Comparison of ENCODE assay signal across 22 cellular contexts in the genomic region with DNA sequence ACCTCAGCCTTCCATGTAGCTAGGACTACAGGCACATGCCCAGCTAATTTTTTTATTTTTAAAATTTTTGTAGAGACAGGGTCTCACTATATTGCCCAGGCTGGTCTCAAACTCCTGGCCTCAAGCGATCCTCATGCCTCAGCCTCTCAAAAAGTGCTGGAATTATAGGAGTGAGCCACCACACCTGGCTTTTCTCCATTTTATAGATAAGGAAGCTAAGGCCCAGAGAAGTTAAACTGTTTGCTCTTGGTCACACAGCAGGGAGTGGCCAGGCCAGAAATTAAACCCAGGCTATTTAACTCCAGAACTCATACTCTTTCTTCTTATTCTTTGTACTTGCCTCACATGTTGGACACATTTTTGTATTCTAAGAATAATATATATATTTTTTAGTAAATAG. TPM values are rescaled to one million over a fixed set of nuclear protein-coding genes. Genes with fewer than 3 reads are reported as not detected.
A peak's percentile ranks its signal among the peaks of the same experiment; 100 is the strongest.
DNase-seq lines count a peak whose midpoint lies in the region; ATAC-seq, FAIRE-seq and TF ChIP-seq lines count a peak whose summit lies in the region.
"Had no signal": no experiment of that assay in that cellular context is flagged by ENCODE, and none has a peak within 500 bp of the region (broad histone marks: within the 10 kb centered on the region; RNA-seq: fewer than 3 reads in every experiment).

No MANE protein-coding gene starts in this region.

- peaks cover 30% of the 10 kb centered on the region for H3K36me3 Mint-ChIP-seq in natural killer cell
- peaks cover 28% of the 10 kb centered on the region for H3K36me3 Mint-ChIP-seq in natural killer cell treated with Interleukin-12 subunit alpha and Interleukin-12 subunit beta and Interleukin-15 and Interleukin-18, amount 100 ng/mL, for 72 hours

- no peaks in the 10 kb centered on the region for H3K9me1 ChIP-seq in K562 (ENCODE audit: control insufficient read depth, insufficient read depth, low read length)

- WGBS in K562 (ENCODE audit: insufficient coverage, low coverage, missing lambda C conversion rate), result 75% methylated on average over 1 of the region's 1 CpG

- no peak for TF ChIP-seq EP300 in K562 (IDR thresholded peaks at IDR 0.05; ENCODE audit: low read length)

- BruUV-seq in K562 (replicated peaks; lab: Mats Ljungman, UMichigan), result no TSS peak

- TF ChIP-seq POLR2A in K562 (conservative IDR thresholded peaks at IDR 0.05), result no peak

- no peaks in the 10 kb centered on the region for H4K20me1 ChIP-seq in K562 (replicated peaks; ENCODE audit: control insufficient read depth, insufficient read depth, low read length)

- H3K27ac Mint-ChIP-seq in natural killer cell, result peak overlapping the region; percentile 77 to 85
- H3K27ac Mint-ChIP-seq in natural killer cell treated with Interleukin-12 subunit alpha and Interleukin-12 subunit beta and Interleukin-15 and Interleukin-18, amount 100 ng/mL, for 72 hours, result peak overlapping the region in 1 of 2 donors; percentile 40
- H3K27ac Mint-ChIP-seq: CD4-positive, CD25-positive, alpha-beta regulatory T cell had no signal

- H3K79me2 ChIP-seq in K562 (ENCODE audit: control insufficient read depth, insufficient read depth, low read length), result no peaks in the 10 kb centered on the region

- H3K36me3 ChIP-seq in K562 (ENCODE audit: control insufficient read depth, insufficient read depth, low read length), result peaks cover 58% of the 10 kb centered on the region; the same call in 2 of the 3 replicates

- no peaks in the 10 kb centered on the region for H3K9me3 Mint-ChIP-seq in natural killer cell
- no peaks in the 10 kb centered on the region for H3K9me3 Mint-ChIP-seq in natural killer cell treated with Interleukin-12 subunit alpha and Interleukin-12 subunit beta and Interleukin-15 and Interleukin-18, amount 100 ng/mL, for 72 hours
- H3K9me3 Mint-ChIP-seq: CD4-positive, alpha-beta memory T cell; CD8-positive, alpha-beta memory T cell had no signal

- no peaks in the 10 kb centered on the region for H3K27me3 Mint-ChIP-seq in natural killer cell (ENCODE audit: low read depth in 2 of 2)
- no peaks in the 10 kb centered on the region for H3K27me3 Mint-ChIP-seq in natural killer cell treated with Interleukin-12 subunit alpha and Interleukin-12 subunit beta and Interleukin-15 and Interleukin-18, amount 100 ng/mL, for 72 hours
- H3K27me3 Mint-ChIP-seq: CD4-positive, alpha-beta memory T cell; CD4-positive, CD25-positive, alpha-beta regulatory T cell had no signal

- CTCF ChIA-PET in K562 (lab: Yijun Ruan, JAX; ENCODE audit: low intra/inter-chr PET ratio), result interaction anchor here (0.7 kb wide), 1 partner anchor 281 kb away, joined by 3 read pairs; no protein-coding TSS in a partner anchor

- intact Hi-C loops in natural killer cell (cut with micrococcal nuclease), result loop anchor here (2.0 kb wide), 2 partner anchors 17 to 43 kb away; a partner anchor contains a TSS
- intact Hi-C loops in K562 (cut with micrococcal nuclease), result no loop called here
- intact Hi-C loops in posterior vena cava (cut with DNase I), result no loop called here

- H3K4me3 ChIP-seq in K562, result no peak overlapping the region
- H3K4me3 ChIP-seq: BLaER1 had no signal

- in situ Hi-C loops in K562 (cut with MboI), result no loop called here

- H3K4me1 ChIP-seq in K562 (replicated peaks in 1 of 2; ENCODE audit: control insufficient read depth in 2 of 2, insufficient read depth in 2 of 2, low read length in 2 of 2), result no peaks in the 10 kb centered on the region
- H3K4me1 ChIP-seq: BE2C, BLaER1, Caco-2 had no signal

- peaks cover 24 to 36% of the 10 kb centered on the region in 2 donors for H3K4me1 Mint-ChIP-seq in natural killer cell
- H3K4me1 Mint-ChIP-seq in natural killer cell treated with Interleukin-12 subunit alpha and Interleukin-12 subunit beta and Interleukin-15 and Interleukin-18, amount 100 ng/mL, for 72 hours (ENCODE audit: low read depth in 2 of 2), result peaks cover 20 to 27% of the 10 kb centered on the region in 2 donors
- H3K4me1 Mint-ChIP-seq: CD14-positive monocyte; CD8-positive, alpha-beta memory T cell had no signal

- no peaks in the 10 kb centered on the region for H3K27me3 ChIP-seq in K562 (ENCODE audit: control insufficient read depth in 2 of 2, insufficient read depth in 2 of 2, low read length in 2 of 2)
- H3K27me3 ChIP-seq: BE2C, BLaER1 had no signal

- POLR2A ChIA-PET in K562 (lab: Yijun Ruan, JAX), result interaction anchor here (1.0 kb wide), 1 partner anchor 17 kb away, joined by 3 read pairs; a partner anchor contains a TSS

- DNase-seq in natural killer cell (no peak), K562 (ENCODE audit: extremely low read depth in 1 of 4, low spot score in 3 of 4) (no peak), posterior vena cava (ENCODE audit: low spot score) (peak; percentile 11), GM19239 (ENCODE audit: insufficient read length, low spot score) (no peak)
- DNase-seq in natural killer cell treated with Interleukin-12 subunit alpha and Interleukin-12 subunit beta and Interleukin-15 and Interleukin-18, amount 100 ng/mL, for 72 hours (ENCODE audit: low spot score), result no peak
- DNase-seq: 8988T; ACHN; BE2C; C1 segment of cervical spinal cord; Caco-2; CD4-positive, alpha-beta memory T cell; CD4-positive, CD25-positive, alpha-beta regulatory T cell; CD8-positive, alpha-beta memory T cell; DMS79 treated with DMSO at 0.1 percent for 48 hours; GF-D8 had no signal

- FAIRE-seq in K562 (lab: Jason Lieb, UNC), result no peak
- no peak for FAIRE-seq in GM19239 (lab: Jason Lieb, UNC)
- FAIRE-seq: A204.1, D721Med, G401.6, GM12891 had no signal

- H3K9me3 ChIP-seq in K562 (replicated peaks; ENCODE audit: control insufficient read depth, insufficient read depth, low read depth, low read length), result no peaks in the 10 kb centered on the region; the same call in 1 of the 2 replicates
- H3K9me3 ChIP-seq: BE2C, BLaER1, Caco-2 had no signal

- no peak for ATAC-seq in natural killer cell
- no peak for ATAC-seq in natural killer cell treated with Interleukin-12 subunit alpha and Interleukin-12 subunit beta and Interleukin-15 and Interleukin-18, amount 100 ng/mL, for 72 hours
- no peak for ATAC-seq in K562
- ATAC-seq in HG03108 (IDR thresholded peaks at IDR 0.05; ENCODE audit: unreplicated experiment), result no peak

- H3K9ac ChIP-seq in K562 (ENCODE audit: insufficient read depth in 1 of 2, low read depth in 2 of 2, low read length in 2 of 2), result no peak overlapping the region
- H3K9ac ChIP-seq: BLaER1 had no signal

- no peak for TF ChIP-seq RAD21 in K562 (CRISPR knock-in tag; conservative IDR thresholded peaks at IDR 0.05 in 1 of 2, IDR thresholded peaks at IDR 0.05 in 1 of 2)

- no peak overlapping the region for H3K27ac ChIP-seq in K562 (ENCODE audit: extremely low read depth, low read depth, low read length)
- H3K27ac ChIP-seq: BLaER1 had no signal

- no peak overlapping the region for H3K4me2 ChIP-seq in K562 (ENCODE audit: insufficient read depth, low read length)
- H3K4me2 ChIP-seq: BLaER1 had no signal

- no peak overlapping the region for H3K4me3 Mint-ChIP-seq in natural killer cell
- H3K4me3 Mint-ChIP-seq in natural killer cell treated with Interleukin-12 subunit alpha and Interleukin-12 subunit beta and Interleukin-15 and Interleukin-18, amount 100 ng/mL, for 72 hours, result no peak overlapping the region
- H3K4me3 Mint-ChIP-seq: CD14-positive monocyte; CD4-positive, alpha-beta memory T cell; CD4-positive, CD25-positive, alpha-beta regulatory T cell; CD8-positive, alpha-beta memory T cell had no signal

- H2AFZ ChIP-seq in K562 (ENCODE audit: low read depth, low read length), result no peak overlapping the region

- TF ChIP-seq CTCF in natural killer cell (IDR thresholded peaks at IDR 0.05) (no peak), K562 (IDR thresholded peaks at IDR 0.05 in 2 of 3, conservative IDR thresholded peaks at IDR 0.05 in 1 of 3; ENCODE audit: insufficient read depth in 2 of 3, low read depth in 1 of 3, low read length in 3 of 3) (no peak)

RNA-seq across cellular contexts. Expression of a gene that starts 16.5 kb away (rescaled TPM):
- total RNA-seq in natural killer cell (10 to 100 TPM; 32.2 to 46.7 (median 39.5) TPM), K562 (2014; rRNA removed) (16.2 and 19.8 TPM in 2 replicates), K562 (2014; rRNA removed; fragmentation: Illumina TruSeq; extraction: Trizol) (12.2 and 13.8 TPM in 2 replicates), K562 (2015; rRNA removed; fragmentation: Illumina TruSeq; extraction: Trizol) (11.5 and 11.6 TPM in 2 replicates), K562 (2021) (18.7 and 21.8 TPM in 2 replicates), posterior vena cava (10 to 100 TPM; 29.5 to 34.9 TPM)
- total RNA-seq in natural killer cell treated with Interleukin-12 subunit alpha and Interleukin-12 subunit beta and Interleukin-15 and Interleukin-18, amount 100 ng/mL, for 72 hours, result 10 to 100 TPM; 38.9 to 39.2 TPM
- total RNA-seq in K562 (2011; cell fraction: chromatin; rRNA removed; ENCODE audit: low replicate concordance), result 126 and 128 TPM in 2 replicates
- 54.6 and 61.0 TPM in 2 replicates for total RNA-seq in K562 (2011; cell fraction: nucleolus; rRNA removed)
- 70.8 and 93.3 TPM in 2 replicates for total RNA-seq in K562 (2011; cell fraction: nucleoplasm; rRNA removed)
- polyA plus RNA-seq in K562 (2011; rRNA removed) (23.6 and 28.5 TPM in 2 replicates), K562 (2014; fragmentation: Illumina TruSeq; extraction: Trizol) (14.8 and 17.1 TPM in 2 replicates), K562 (2014; fragmentation: Nextera tagmentation; extraction: Ambion mirVana) (1 to 10 TPM; 7.6 to 8.1 TPM), K562 (2014; rRNA removed) (15.5 and 22.1 TPM in 2 replicates)
- polyA plus RNA-seq in K562 (2011; cell fraction: cytosol; rRNA removed), result 11.8 and 17.3 TPM in 2 replicates
- polyA plus RNA-seq in K562 (2011; cell fraction: nucleus; rRNA removed), result 102 and 103 TPM in 2 replicates
- polyA plus RNA-seq in K562 (2012), result 13.6 and 18.2 TPM in 2 replicates
- polyA minus RNA-seq in K562 (2011; rRNA and poly(A)+ RNA removed), result 49.4 and 50.7 TPM in 2 replicates
- polyA minus RNA-seq in K562 (2011; cell fraction: cytosol; rRNA and poly(A)+ RNA removed), result 18.0 and 22.2 TPM in 2 replicates
- 56.4 and 98.5 TPM in 2 replicates for polyA minus RNA-seq in K562 (2011; cell fraction: nucleus; rRNA and poly(A)+ RNA removed)

RNA-seq across cellular contexts. Expression of a gene that starts 16.8 kb away (rescaled TPM):
- 100 to 1,000 TPM in 1 of 3 donors, 10 to 100 TPM in 2; 76.0 to 141 (median 79.0) TPM for total RNA-seq in natural killer cell
- 10 to 100 TPM; 49.9 to 92.0 TPM for total RNA-seq in natural killer cell treated with Interleukin-12 subunit alpha and Interleukin-12 subunit beta and Interleukin-15 and Interleukin-18, amount 100 ng/mL, for 72 hours
- 70.7 and 115 TPM in 2 replicates for total RNA-seq in K562 (2011; cell fraction: chromatin; rRNA removed; ENCODE audit: low replicate concordance)
- total RNA-seq in K562 (2011; cell fraction: nucleolus; rRNA removed), result 74.2 and 80.5 TPM in 2 replicates
- 83.2 and 88.9 TPM in 2 replicates for total RNA-seq in K562 (2011; cell fraction: nucleoplasm; rRNA removed)
- total RNA-seq in K562 (2014; rRNA removed), result 10.1 and 22.7 TPM in 2 replicates
- total RNA-seq in K562 (2014; rRNA removed; fragmentation: Illumina TruSeq; extraction: Trizol), result 13.3 and 16.7 TPM in 2 replicates
- total RNA-seq in K562 (2015; rRNA removed; fragmentation: Illumina TruSeq; extraction: Trizol), result 14.9 and 15.7 TPM in 2 replicates
- 20.4 and 24.1 TPM in 2 replicates for total RNA-seq in K562 (2021)
- polyA plus RNA-seq in K562 (2011; rRNA removed), result 37.5 and 40.7 TPM in 2 replicates
- polyA plus RNA-seq in K562 (2011; cell fraction: cytosol; rRNA removed), result 38.5 and 40.1 TPM in 2 replicates
- 56.0 and 66.5 TPM in 2 replicates for polyA plus RNA-seq in K562 (2011; cell fraction: nucleus; rRNA removed)
- 15.0 and 18.6 TPM in 2 replicates for polyA plus RNA-seq in K562 (2012)
- polyA plus RNA-seq in K562 (2014; fragmentation: Illumina TruSeq; extraction: Trizol), result 19.2 and 25.9 TPM in 2 replicates
- polyA plus RNA-seq in K562 (2014; fragmentation: Nextera tagmentation; extraction: Ambion mirVana), result 10 to 100 TPM in 1 of 2 experiments, 1 to 10 TPM in 1; 1.9 to 12.3 TPM
- 19.1 and 21.8 TPM in 2 replicates for polyA plus RNA-seq in K562 (2014; rRNA removed)
- polyA minus RNA-seq in K562 (2011; rRNA and poly(A)+ RNA removed), result 63.9 and 66.3 TPM in 2 replicates
- polyA minus RNA-seq in K562 (2011; cell fraction: cytosol; rRNA and poly(A)+ RNA removed), result 26.6 and 27.7 TPM in 2 replicates
- 54.7 and 75.9 TPM in 2 replicates for polyA minus RNA-seq in K562 (2011; cell fraction: nucleus; rRNA and poly(A)+ RNA removed)
- total RNA-seq in posterior vena cava, result 100 to 1,000 TPM; 136 to 138 TPM
